ENCODE assay signal across 19 cellular contexts in genomic region chr11:95097209-95097608, GRCh38. TPM values are rescaled to one million over a fixed set of nuclear protein-coding genes. Genes with fewer than 3 reads are reported as not detected.
"Had no signal": no experiment of that assay in that cellular context is flagged by ENCODE, and none has a peak within 500 bp of the region (broad histone marks: within the 10 kb centered on the region; RNA-seq: fewer than 3 reads in every experiment).

No MANE protein-coding gene starts in this region.

- H3K27me3 Mint-ChIP-seq: brain, T-helper 17 cell had no signal

- H3K27ac ChIP-seq: pancreas had no signal

- ATAC-seq: activated naive CD4-positive, alpha-beta T cell treated with anti-CD3 and anti-CD28 coated beads, Interleukin-2, amount 50 U/mL, for 72 hours; pancreas; stimulated activated effector memory CD8-positive, alpha-beta T cell treated with anti-CD3 and anti-CD28 coated beads, Interleukin-12 subunit alpha, Interleukin-12 subunit beta, amount 100 ng/mL, for 72 hours; T-helper 17 cell had no signal

- H3K4me3 Mint-ChIP-seq: brain, T-helper 17 cell, type B pancreatic cell had no signal

- H3K27me3 ChIP-seq: esophagus squamous epithelium, pancreas had no signal

- H3K9me3 Mint-ChIP-seq: activated naive CD4-positive, alpha-beta T cell treated with anti-CD3 and anti-CD28 coated beads, Interleukin-2, amount 50 U/mL, for 72 hours; brain; stimulated activated effector memory CD8-positive, alpha-beta T cell treated with anti-CD3 and anti-CD28 coated beads, Interleukin-12 subunit alpha, Interleukin-12 subunit beta, amount 100 ng/mL, for 72 hours; type B pancreatic cell had no signal

- H3K9me3 ChIP-seq: esophagus squamous epithelium, pancreas had no signal

- H3K36me3 ChIP-seq: pancreas had no signal

- H3K27ac Mint-ChIP-seq: activated naive CD4-positive, alpha-beta T cell treated with anti-CD3 and anti-CD28 coated beads, Interleukin-2, amount 50 U/mL, for 72 hours; stimulated activated effector memory CD8-positive, alpha-beta T cell treated with anti-CD3 and anti-CD28 coated beads, Interleukin-12 subunit alpha, Interleukin-12 subunit beta, amount 100 ng/mL, for 72 hours; T-helper 17 cell; type B pancreatic cell had no signal

- H3K4me3 ChIP-seq: esophagus squamous epithelium, pancreas had no signal

- DNase-seq: activated CD4-positive, alpha-beta T cell treated with anti-CD3 and anti-CD28 coated beads for 4 hours; activated CD8-positive, alpha-beta memory T cell treated with anti-CD3 and anti-CD28 coated beads for 24 hours; activated effector memory CD4-positive, alpha-beta T cell treated with Interleukin-2 at 50 U/mL for 16 hours; activated T-cell treated with anti-CD3 and anti-CD28 coated beads for 4 hours; central memory CD4-positive, alpha-beta T cell; cortex of kidney; effector CD8-positive, alpha-beta T cell; esophagus squamous epithelium; pancreas; stimulated activated CD4-positive, alpha-beta T cell treated with anti-CD3 and anti-CD28 coated beads, Interleukin-12 subunit alpha, Interleukin-12 subunit beta, amount 100 ng/mL, for 4 hours; T-helper 17 cell had no signal

- H3K36me3 Mint-ChIP-seq: type B pancreatic cell had no signal

- H3K4me1 ChIP-seq: pancreas had no signal

RNA-seq across cellular contexts. Expression of gene KDM4F, which starts 48.0 kb away (rescaled TPM):
- total RNA-seq: activated naive CD4-positive, alpha-beta T cell treated with anti-CD3 and anti-CD28 coated beads, Interleukin-2, amount 50 U/mL, for 72 hours; endothelial cell of umbilical vein; esophagus squamous epithelium; fibroblast of villous mesenchyme; lower leg skin; pancreas; T-helper 17 cell had no signal
- polyA plus RNA-seq: endothelial cell of umbilical vein, neural cell, pancreas had no signal
